ENCODE assay signal across 21 cellular contexts in the genomic region with DNA sequence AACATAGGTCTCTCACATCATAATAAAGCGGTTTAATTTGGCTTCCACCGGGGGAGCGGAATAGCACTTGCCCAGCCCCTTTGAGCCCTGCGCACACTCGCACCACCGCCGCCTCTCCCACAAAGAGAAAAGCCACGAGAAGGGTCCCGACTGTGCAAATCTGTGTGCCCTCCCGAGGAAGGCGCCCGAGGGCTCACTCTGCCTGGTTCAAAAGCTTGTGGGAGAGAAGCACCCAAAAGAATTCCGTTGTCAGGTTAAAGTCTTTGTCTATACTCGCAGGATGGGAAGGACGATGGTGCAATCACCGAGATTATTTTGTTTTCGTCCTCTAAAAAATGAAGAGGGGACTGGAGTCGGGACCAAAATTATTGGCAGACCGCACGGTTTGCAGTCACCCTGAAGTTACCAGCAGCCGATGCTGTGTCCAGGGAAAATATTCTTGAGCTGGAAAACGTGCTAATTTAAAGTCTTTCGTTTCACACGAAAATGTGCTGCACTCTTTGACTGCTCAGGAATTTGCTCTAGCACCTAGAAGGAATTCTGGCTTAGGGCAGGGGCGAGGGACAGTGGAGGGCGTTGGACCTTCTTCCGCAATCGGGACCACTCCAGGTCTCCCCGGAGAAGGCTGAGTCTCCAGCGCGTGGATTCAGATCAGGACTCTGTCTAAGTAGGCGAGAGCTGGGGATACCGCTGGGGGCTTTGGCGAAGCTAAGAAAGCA. TPM values are rescaled to one million over a fixed set of nuclear protein-coding genes. Genes with fewer than 3 reads are reported as not detected.
DNase-seq lines count a peak whose midpoint lies in the region; ATAC-seq, FAIRE-seq and TF ChIP-seq lines count a peak whose summit lies in the region.
"Had no signal": no experiment of that assay in that cellular context is flagged by ENCODE, and none has a peak within 500 bp of the region (broad histone marks: within the 10 kb centered on the region; RNA-seq: fewer than 3 reads in every experiment).

No MANE protein-coding gene starts in this region.

- peak overlapping the region; percentile 51 to 72 for H3K4me3 Mint-ChIP-seq in activated T-cell treated with anti-CD3 and anti-CD28 coated beads, Interleukin-2, amount 50 U/mL, for 72 hours
- peak overlapping the region in 2 of 3 donors; percentile 24 to 55 for H3K4me3 Mint-ChIP-seq in T-cell
- H3K4me3 Mint-ChIP-seq: activated naive CD8-positive, alpha-beta T cell treated with anti-CD3 and anti-CD28 coated beads, Interleukin-2, amount 10 ng/mL, durations not matched to agents 7 days and 5 days; HFFc6 had no signal

- H3K14ac ChIP-seq in mesenchymal stem cell (ENCODE audit: low read length in 2 of 2): no peak overlapping the region

- CTCF ChIA-PET in T-cell (lab: Charles Lee): no interaction called here

- peaks cover 0 to 1% of the 10 kb centered on the region in 2 donors for H3K36me3 Mint-ChIP-seq in activated T-cell treated with anti-CD3 and anti-CD28 coated beads, Interleukin-2, amount 50 U/mL, for 72 hours (ENCODE audit: insufficient read depth in 2 of 2)
- H3K36me3 Mint-ChIP-seq in T-cell: no peaks in the 10 kb centered on the region

- 12% methylated on average over 34 of the region's 34 CpGs for WGBS in smooth muscle cell (ENCODE audit: low lambda C conversion rate)
- 13% methylated on average over 32 of the region's 34 CpGs for WGBS in mesenchymal stem cell

- H3K4me2 ChIP-seq in keratinocyte (ENCODE audit: control insufficient read depth, extremely low read depth, insufficient read depth, low read depth, low read length): peak overlapping the region; percentile 16
- peak overlapping the region; percentile 67 for H3K4me2 ChIP-seq in smooth muscle cell
- no peak overlapping the region for H3K4me2 ChIP-seq in mesenchymal stem cell (ENCODE audit: low read length, poor library complexity, severe bottlenecking)

- H4K20me1 ChIP-seq in keratinocyte (ENCODE audit: control insufficient read depth, extremely low read depth, insufficient read depth, low read length): peaks cover 7% of the 10 kb centered on the region
- H4K20me1 ChIP-seq in smooth muscle cell (ENCODE audit: low read depth): no peaks in the 10 kb centered on the region

- no peak overlapping the region for H3K18ac ChIP-seq in mesenchymal stem cell (ENCODE audit: low read depth in 1 of 2, low read length in 2 of 2)

- intact Hi-C loops in left ventricle myocardium inferior (cut with micrococcal nuclease): no loop called here

- H3K27me3 Mint-ChIP-seq in activated T-cell treated with anti-CD3 and anti-CD28 coated beads, Interleukin-2, amount 50 U/mL, for 72 hours (ENCODE audit: low read depth): peaks cover 89% of the 10 kb centered on the region
- H3K27me3 Mint-ChIP-seq in T-cell: peaks cover 79 to 86% of the 10 kb centered on the region in 2 donors

- POLR2A ChIA-PET in T-cell (lab: Charles Lee): no interaction called here

- no peaks in the 10 kb centered on the region for H3K79me1 ChIP-seq in mesenchymal stem cell (replicated peaks; ENCODE audit: low read length, poor library complexity, severe bottlenecking)

- H2AK5ac ChIP-seq in mesenchymal stem cell (ENCODE audit: low read length, severe bottlenecking): no peak overlapping the region

- no peak overlapping the region for H2BK12ac ChIP-seq in mesenchymal stem cell (ENCODE audit: low read length in 2 of 2)

- TF ChIP-seq CTCF in keratinocyte (optimal IDR thresholded peaks at IDR 0.05 in 1 of 3, IDR thresholded peaks at IDR 0.05 in 1 of 3, conservative IDR thresholded peaks at IDR 0.05 in 1 of 3; ENCODE audit: extremely low read depth in 1 of 3, insufficient read depth in 2 of 3, low read length in 3 of 3) (no peak), smooth muscle cell (IDR thresholded peaks at IDR 0.05; ENCODE audit: borderline replicate concordance, insufficient read depth, poor library complexity, severe bottlenecking) (no peak), left ventricle myocardium inferior (IDR thresholded peaks at IDR 0.05; ENCODE audit: borderline replicate concordance) (no peak)

- H2BK15ac ChIP-seq in mesenchymal stem cell (ENCODE audit: low read depth, poor library complexity, severe bottlenecking): no peak overlapping the region

- no peaks in the 10 kb centered on the region for H3K9me3 Mint-ChIP-seq in activated T-cell treated with anti-CD3 and anti-CD28 coated beads, Interleukin-2, amount 50 U/mL, for 72 hours
- H3K9me3 Mint-ChIP-seq in T-cell: no peaks in the 10 kb centered on the region
- H3K9me3 Mint-ChIP-seq: effector memory CD8-positive, alpha-beta T cell had no signal

- H3K9me1 ChIP-seq in keratinocyte (ENCODE audit: control insufficient read depth, extremely low read depth, insufficient read depth, low read length): no peaks in the 10 kb centered on the region

- H3K4me3 ChIP-seq in keratinocyte (ENCODE audit: control insufficient read depth in 2 of 3, extremely low read depth in 1 of 3, insufficient read depth in 2 of 3, low read depth in 1 of 3, low read length in 3 of 3) (no peak overlapping the region), smooth muscle cell (no peak overlapping the region), mesenchymal stem cell (ENCODE audit: insufficient read depth in 1 of 2, low read depth in 1 of 2, low read length in 2 of 2) (no peak overlapping the region), left ventricle myocardium inferior (no peak overlapping the region)
- H3K4me3 ChIP-seq: gastroesophageal sphincter, mucosa of descending colon, SK-N-MC had no signal

- H4K91ac ChIP-seq in mesenchymal stem cell (ENCODE audit: low read length): no peak overlapping the region

- H3K4me1 Mint-ChIP-seq in activated T-cell treated with anti-CD3 and anti-CD28 coated beads, Interleukin-2, amount 50 U/mL, for 72 hours (ENCODE audit: low read depth): peaks cover 17% of the 10 kb centered on the region
- peaks cover 13 to 21% (median 15%) of the 10 kb centered on the region in 3 donors for H3K4me1 Mint-ChIP-seq in T-cell

- H3K27me3 ChIP-seq in keratinocyte (ENCODE audit: control insufficient read depth, extremely low read depth, insufficient read depth, low read length): peaks cover 88% of the 10 kb centered on the region
- peaks cover 96% of the 10 kb centered on the region for H3K27me3 ChIP-seq in smooth muscle cell (ENCODE audit: low read depth)
- peaks cover 89 to 93% of the 10 kb centered on the region in 2 experiments for H3K27me3 ChIP-seq in mesenchymal stem cell (ENCODE audit: control insufficient read depth in 1 of 2, insufficient read depth in 1 of 2, low read length in 2 of 2)
- H3K27me3 ChIP-seq in left ventricle myocardium inferior (ENCODE audit: low read depth): peaks cover 99% of the 10 kb centered on the region

- H2AFZ ChIP-seq in keratinocyte (ENCODE audit: control insufficient read depth, low read length) (no peak overlapping the region), smooth muscle cell (ENCODE audit: low read depth) (no peak overlapping the region), mesenchymal stem cell (ENCODE audit: low read depth, low read length) (no peak overlapping the region)

- H3K79me2 ChIP-seq in keratinocyte (ENCODE audit: control insufficient read depth, insufficient read depth, low read length) (no peaks in the 10 kb centered on the region), smooth muscle cell (ENCODE audit: low read depth) (no peaks in the 10 kb centered on the region)

- dilution Hi-C loops in keratinocyte (cut with MboI; ENCODE audit: extremely low pct_ligation_motif_present, low sequenced_read_pairs): no loop called here

- H3K27ac ChIP-seq in keratinocyte (ENCODE audit: control insufficient read depth, insufficient read depth, low read length) (no peak overlapping the region), smooth muscle cell (ENCODE audit: low read depth) (no peak overlapping the region), mesenchymal stem cell (ENCODE audit: low read length, poor library complexity, severe bottlenecking) (no peak overlapping the region), left ventricle myocardium inferior (replicated peaks) (no peak overlapping the region)
- H3K27ac ChIP-seq: gastroesophageal sphincter, SK-N-MC, VCaP had no signal

- no peak for DNase-seq in activated T-cell treated with anti-CD3 and anti-CD28 coated beads, Interleukin-2, amount 50 U/mL, for 72 hours
- DNase-seq in activated T-cell treated with anti-CD3 and anti-CD28 coated beads for 4 hours: no peak
- DNase-seq in T-cell: no peak
- DNase-seq in keratinocyte (ENCODE audit: low read depth, low spot score): no peak
- DNase-seq in smooth muscle cell (lab: John Stamatoyannopoulos, UW; ENCODE audit: unreplicated experiment): no peak
- no peak for DNase-seq in iPS-NIHi11 (ENCODE audit: low spot score)
- no peak for DNase-seq in mesenchymal stem cell
- DNase-seq in left ventricle myocardium inferior: no peak
- DNase-seq: activated naive CD8-positive, alpha-beta T cell treated with anti-CD3 and anti-CD28 coated beads, Interleukin-2, amount 10 ng/mL, durations not matched to agents 7 days and 5 days; COR-L47; effector memory CD8-positive, alpha-beta T cell; GDM1; HFFc6; mucosa of descending colon; NCI-H446; OCI-M1 had no signal

- no peak overlapping the region for H3K4ac ChIP-seq in mesenchymal stem cell (ENCODE audit: low read depth in 1 of 2, low read length in 2 of 2)

- H3K9me3 ChIP-seq in keratinocyte (ENCODE audit: control insufficient read depth, low read depth, low read length) (no peaks in the 10 kb centered on the region), smooth muscle cell (replicated peaks; ENCODE audit: low read depth) (no peaks in the 10 kb centered on the region), mesenchymal stem cell (ENCODE audit: control insufficient read depth, low read length) (peaks cover 5% of the 10 kb centered on the region), left ventricle myocardium inferior (replicated peaks) (no peaks in the 10 kb centered on the region)
- H3K9me3 ChIP-seq: mucosa of descending colon had no signal

- H2BK5ac ChIP-seq in mesenchymal stem cell (ENCODE audit: low read depth, low read length, poor library complexity, severe bottlenecking): no peak overlapping the region

- H3K9ac ChIP-seq in keratinocyte (ENCODE audit: control insufficient read depth, extremely low read depth, insufficient read depth, low read length) (no peak overlapping the region), smooth muscle cell (ENCODE audit: low read depth) (no peak overlapping the region), mesenchymal stem cell (ENCODE audit: low read length) (no peak overlapping the region)

- no peak for ATAC-seq in activated T-cell treated with anti-CD3 and anti-CD28 coated beads, Interleukin-2, amount 50 U/mL, for 72 hours (replicated peaks in 1 of 2)
- no peak for ATAC-seq in T-cell (replicated peaks in 1 of 4)
- ATAC-seq: effector memory CD8-positive, alpha-beta T cell; gastroesophageal sphincter had no signal

- H3K4me1 ChIP-seq in keratinocyte (ENCODE audit: control insufficient read depth, extremely low read depth, insufficient read depth, low read length): no peaks in the 10 kb centered on the region
- peaks cover 14% of the 10 kb centered on the region for H3K4me1 ChIP-seq in smooth muscle cell (ENCODE audit: low read depth)
- peaks cover 23% of the 10 kb centered on the region for H3K4me1 ChIP-seq in mesenchymal stem cell (ENCODE audit: control insufficient read depth, insufficient read depth, low read depth, low read length)
- H3K4me1 ChIP-seq in left ventricle myocardium inferior: peaks cover 25% of the 10 kb centered on the region

- no peaks in the 10 kb centered on the region for H3K36me3 ChIP-seq in keratinocyte (ENCODE audit: control insufficient read depth in 2 of 2, extremely low read depth in 1 of 2, insufficient read depth in 2 of 2, low read length in 2 of 2)
- no peaks in the 10 kb centered on the region for H3K36me3 ChIP-seq in smooth muscle cell (ENCODE audit: low read depth)
- H3K36me3 ChIP-seq in mesenchymal stem cell (ENCODE audit: control insufficient read depth in 1 of 2, insufficient read depth in 2 of 2, low read depth in 1 of 2, low read length in 2 of 2): no peaks in the 10 kb centered on the region
- no peaks in the 10 kb centered on the region for H3K36me3 ChIP-seq in left ventricle myocardium inferior
- H3K36me3 ChIP-seq: gastroesophageal sphincter had no signal

- H3K23ac ChIP-seq in mesenchymal stem cell (ENCODE audit: low read length in 2 of 2): no peak overlapping the region

- no peak overlapping the region for H4K8ac ChIP-seq in mesenchymal stem cell (ENCODE audit: low read length)

- peak overlapping the region; percentile 54 for H3K27ac Mint-ChIP-seq in activated T-cell treated with anti-CD3 and anti-CD28 coated beads, Interleukin-2, amount 50 U/mL, for 72 hours
- peak overlapping the region in 1 of 2 donors; percentile 19 for H3K27ac Mint-ChIP-seq in T-cell
- H3K27ac Mint-ChIP-seq: activated naive CD8-positive, alpha-beta T cell treated with anti-CD3 and anti-CD28 coated beads, Interleukin-2, amount 10 ng/mL, durations not matched to agents 7 days and 5 days; effector memory CD8-positive, alpha-beta T cell; HFFc6 had no signal

- H3F3A ChIP-seq in smooth muscle cell (ENCODE audit: low read depth): peaks cover 10% of the 10 kb centered on the region

- FAIRE-seq in keratinocyte (lab: Jason Lieb, UNC): no peak
- FAIRE-seq: islet of Langerhans had no signal

- H2BK120ac ChIP-seq in mesenchymal stem cell (ENCODE audit: low read depth, low read length): no peak overlapping the region

RNA-seq across cellular contexts. Expression of a gene that starts 6.6 kb away (rescaled TPM):
- total RNA-seq in activated T-cell treated with anti-CD3 and anti-CD28 coated beads, Interleukin-2, amount 50 U/mL, for 72 hours: 1 to 10 TPM; 1.9 to 4.1 TPM
- under 1 TPM in 3 of 5 donors, not detected in 2; 0.10 to 0.16 (median 0.12) TPM for total RNA-seq in T-cell
- 0.03 to 0.05 TPM in 2 of 3 replicates, not detected in the other for polyA plus RNA-seq in keratinocyte
- not detected for polyA plus RNA-seq in keratinocyte (2011; ENCODE audit: low read depth)
- 0.01 and 0.06 TPM in 2 replicates for polyA plus RNA-seq in keratinocyte (2011; cell fraction: cytosol; rRNA removed)
- 0.11 and 0.16 TPM in 2 replicates for polyA plus RNA-seq in keratinocyte (2011; cell fraction: nucleus; rRNA removed)
- polyA plus RNA-seq in keratinocyte (2012; ENCODE audit: low replicate concordance): 0.05 and 0.18 TPM in 2 replicates
- polyA minus RNA-seq in keratinocyte: not detected in 3 replicates
- not detected for polyA minus RNA-seq in keratinocyte (2011; cell fraction: cytosol; rRNA and poly(A)+ RNA removed)
- polyA minus RNA-seq in keratinocyte (2011; cell fraction: nucleus; rRNA and poly(A)+ RNA removed): not detected in 2 replicates
- not detected in 2 replicates for total RNA-seq in smooth muscle cell
- polyA plus RNA-seq in smooth muscle cell: 0.25 and 0.43 TPM in 2 replicates
- 0.10 TPM for polyA plus RNA-seq in mesenchymal stem cell (2013, experiment 1 of 2)
- 0.10 TPM for polyA plus RNA-seq in mesenchymal stem cell (2013, experiment 2 of 2)
- total RNA-seq in left ventricle myocardium inferior: not detected
- total RNA-seq: activated naive CD8-positive, alpha-beta T cell treated with anti-CD3 and anti-CD28 coated beads, Interleukin-2, amount 10 ng/mL, durations not matched to agents 7 days and 5 days; HFFc6; mucosa of descending colon; posterior vena cava had no signal
